10 cellular contexts compared by ENCODE assay signal in genomic region chr12:68614105-68614679, GRCh38. TPM values are rescaled to one million over a fixed set of nuclear protein-coding genes. Genes with fewer than 3 reads are reported as not detected.
DNase-seq lines count a peak whose midpoint lies in the region; ATAC-seq and TF ChIP-seq lines count a peak whose summit lies in the region.
"Had no signal": no experiment of that assay in that cellular context is flagged by ENCODE, and none has a peak within 500 bp of the region (broad histone marks: within the 10 kb centered on the region; RNA-seq: fewer than 3 reads in every experiment).

No MANE protein-coding gene starts in this region.

- TF ChIP-seq CTCF in lower lobe of right lung (IDR thresholded peaks at IDR 0.05): no peak
- TF ChIP-seq CTCF in tibial artery (IDR thresholded peaks at IDR 0.05): no peak

- peak overlapping the region; percentile 99 for H3K27ac Mint-ChIP-seq in activated T-cell treated with anti-CD3 and anti-CD28 coated beads, Interleukin-2, amount 50 U/mL, for 72 hours
- peak overlapping the region; percentile 93 for H3K27ac Mint-ChIP-seq in activated naive CD8-positive, alpha-beta T cell treated with anti-CD3 and anti-CD28 coated beads for 36 hours

- H3K27me3 ChIP-seq in lower lobe of right lung (ENCODE audit: low read depth) (no peaks in the 10 kb centered on the region), tibial artery (no peaks in the 10 kb centered on the region)

- peak overlapping the region; percentile 99 to 100 for H3K4me3 Mint-ChIP-seq in activated T-cell treated with anti-CD3 and anti-CD28 coated beads, Interleukin-2, amount 50 U/mL, for 72 hours
- H3K4me3 Mint-ChIP-seq in activated naive CD8-positive, alpha-beta T cell treated with anti-CD3 and anti-CD28 coated beads for 36 hours: peak overlapping the region; percentile 91

- no peaks in the 10 kb centered on the region for H3K9me3 Mint-ChIP-seq in activated T-cell treated with anti-CD3 and anti-CD28 coated beads, Interleukin-2, amount 50 U/mL, for 72 hours
- H3K9me3 Mint-ChIP-seq in activated naive CD8-positive, alpha-beta T cell treated with anti-CD3 and anti-CD28 coated beads for 36 hours: peaks cover 1% of the 10 kb centered on the region

- intact Hi-C loops in lower lobe of right lung (cut with DNase I) (no loop called here), tibial artery (cut with DNase I; ENCODE audit: low total_unique reads) (loop anchor here (5.0 kb wide), 1 partner anchor 252 kb away; no protein-coding TSS in a partner anchor)

- H3K4me3 ChIP-seq in lower lobe of right lung (peak overlapping the region; percentile 79), tibial artery (peak overlapping the region; percentile 7 to 14)

- peak overlapping the region; percentile 97 for H3K27ac ChIP-seq in lower lobe of right lung
- H3K27ac ChIP-seq in tibial artery: peak overlapping the region in 1 of 2 donors; percentile 96

- H3K9me3 ChIP-seq in lower lobe of right lung (no peaks in the 10 kb centered on the region), tibial artery (no peaks in the 10 kb centered on the region)

- H3K36me3 ChIP-seq in lower lobe of right lung: peaks cover 6% of the 10 kb centered on the region
- H3K36me3 ChIP-seq in tibial artery: no peaks in the 10 kb centered on the region

- no peak for ATAC-seq in activated T-cell treated with anti-CD3 and anti-CD28 coated beads, Interleukin-2, amount 50 U/mL, for 72 hours (replicated peaks in 1 of 2)
- ATAC-seq in lower lobe of right lung: no peak
- ATAC-seq in HG03354 (IDR thresholded peaks at IDR 0.05; ENCODE audit: poor library complexity, severe bottlenecking, unreplicated experiment): no peak
- no peak for ATAC-seq in GM21528 (IDR thresholded peaks at IDR 0.05; ENCODE audit: low FRiP score, unreplicated experiment)
- ATAC-seq: esophagus mucosa had no signal

- peaks cover 24 to 33% of the 10 kb centered on the region in 2 donors for H3K36me3 Mint-ChIP-seq in activated T-cell treated with anti-CD3 and anti-CD28 coated beads, Interleukin-2, amount 50 U/mL, for 72 hours (ENCODE audit: insufficient read depth in 2 of 2)
- H3K36me3 Mint-ChIP-seq in activated naive CD8-positive, alpha-beta T cell treated with anti-CD3 and anti-CD28 coated beads for 36 hours: peaks cover 61% of the 10 kb centered on the region

- H3K27me3 Mint-ChIP-seq in activated T-cell treated with anti-CD3 and anti-CD28 coated beads, Interleukin-2, amount 50 U/mL, for 72 hours (ENCODE audit: low read depth): no peaks in the 10 kb centered on the region
- H3K27me3 Mint-ChIP-seq in activated naive CD8-positive, alpha-beta T cell treated with anti-CD3 and anti-CD28 coated beads for 36 hours: no peaks in the 10 kb centered on the region

- no peak for DNase-seq in activated T-cell treated with anti-CD3 and anti-CD28 coated beads, Interleukin-2, amount 50 U/mL, for 72 hours
- DNase-seq in activated T-cell treated with anti-CD3 and anti-CD28 coated beads, Interleukin-2, amount 50 U/mL, for 1 hour: no peak
- DNase-seq in activated naive CD8-positive, alpha-beta T cell treated with anti-CD3 and anti-CD28 coated beads for 36 hours: no peak
- DNase-seq in lower lobe of right lung (no peak), tibial artery (no peak), NCI-H1048 (lab: John Stamatoyannopoulos, UW) (no peak)
- DNase-seq: NCI-H1694 had no signal

- H3K4me1 ChIP-seq in lower lobe of right lung (peaks cover 79% of the 10 kb centered on the region), tibial artery (peaks cover 0 to 78% (median 52%) of the 10 kb centered on the region in 4 donors)

- peaks cover 84% of the 10 kb centered on the region for H3K4me1 Mint-ChIP-seq in activated T-cell treated with anti-CD3 and anti-CD28 coated beads, Interleukin-2, amount 50 U/mL, for 72 hours (ENCODE audit: low read depth)
- H3K4me1 Mint-ChIP-seq in activated naive CD8-positive, alpha-beta T cell treated with anti-CD3 and anti-CD28 coated beads for 36 hours: peaks cover 61% of the 10 kb centered on the region

RNA-seq across cellular contexts. Expression of gene RAP1B, which starts 3.5 kb away (rescaled TPM):
- 100 to 1,000 TPM; 162 to 209 TPM for total RNA-seq in activated T-cell treated with anti-CD3 and anti-CD28 coated beads, Interleukin-2, amount 50 U/mL, for 72 hours
- 100 to 1,000 TPM; 239 to 245 TPM for total RNA-seq in activated naive CD8-positive, alpha-beta T cell treated with anti-CD3 and anti-CD28 coated beads for 36 hours
- 193 TPM for total RNA-seq in lower lobe of right lung
